In the genomic region with DNA sequence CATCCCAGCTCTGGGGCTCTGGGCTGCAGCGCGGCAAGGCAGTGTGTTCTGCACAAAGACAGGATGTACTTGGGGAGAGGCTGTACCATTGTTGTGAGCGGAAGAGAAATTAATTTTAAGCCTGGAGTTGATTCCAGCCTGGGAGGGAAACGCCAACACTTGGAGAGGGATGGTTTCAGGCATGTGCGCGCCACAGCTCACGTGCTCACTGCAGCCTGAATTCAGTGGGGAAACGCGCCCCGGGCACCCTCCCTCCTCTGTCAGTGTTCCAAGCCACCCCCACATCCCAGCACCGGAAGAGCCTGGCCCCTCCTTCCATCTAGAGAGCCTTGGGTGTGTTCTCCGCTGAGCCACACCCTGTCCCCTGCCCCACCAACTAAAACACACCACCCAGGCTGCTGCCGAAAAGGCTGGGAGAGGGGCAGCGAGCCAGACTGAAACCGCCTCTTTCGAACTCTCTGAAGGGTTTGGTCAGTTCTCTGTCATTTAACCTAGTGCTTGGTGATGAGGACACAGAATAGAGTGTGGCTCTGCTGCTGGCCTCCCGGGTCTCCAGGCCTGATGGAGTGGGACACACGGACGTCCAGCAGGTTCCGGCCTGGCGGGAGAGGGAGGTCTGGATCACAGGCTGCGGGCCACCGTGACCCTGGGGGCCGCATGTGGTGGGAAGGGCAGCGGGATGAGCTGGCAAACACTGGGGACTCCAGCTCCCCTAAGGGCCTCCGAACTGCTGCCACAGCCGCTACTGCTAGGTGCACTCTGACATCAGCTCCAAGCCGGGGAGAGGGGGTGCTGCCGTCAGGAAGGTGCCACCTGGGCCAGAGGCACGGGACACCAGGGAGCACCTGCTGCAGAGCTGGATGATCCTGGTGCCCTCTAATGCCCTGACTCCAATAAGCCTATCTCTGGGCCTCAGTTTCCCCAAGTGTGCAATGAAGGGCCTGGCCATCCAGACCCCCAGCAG, we compare ENCODE assay signal across 11 cellular contexts.
DNase-seq lines count a peak whose midpoint lies in the region; ATAC-seq and TF ChIP-seq lines count a peak whose summit lies in the region.
"Had no signal": no experiment of that assay in that cellular context is flagged by ENCODE, and none has a peak within 500 bp of the region (broad histone marks: within the 10 kb centered on the region; RNA-seq: fewer than 3 reads in every experiment).

No MANE protein-coding gene starts in this region.

- H3K36me3 Mint-ChIP-seq in progenitor cell of endocrine pancreas (ENCODE audit: insufficient read depth), result no peaks in the 10 kb centered on the region

- 26 to 65% methylated on average over 16 to 25 of the region's 30 CpGs for WGBS in thyroid gland, 2 donors
- 75 to 86% methylated on average over 26 to 27 of the region's 30 CpGs for WGBS in body of pancreas, 2 donors

- peak; percentile 36 for DNase-seq in NCI-H2107 treated with DMSO at 0.1 percent for 48 hours (lab: John Stamatoyannopoulos, UW; ENCODE audit: unreplicated experiment)
- peak in 33 of 56 donors; percentile 8 to 83 (median 43) for DNase-seq in amygdala (lab: John Stamatoyannopoulos, UW)
- peak; percentile 76 to 84 for DNase-seq in left colon
- peak; percentile 18 to 48 for DNase-seq in thyroid gland
- DNase-seq in GM10248 (ENCODE audit: extremely low spot score), result no peak
- no peak for DNase-seq in body of pancreas
- DNase-seq in progenitor cell of endocrine pancreas (ENCODE audit: low spot score, unreplicated experiment), result no peak
- DNase-seq: NCI-H446, trophoblast cell had no signal

- POLR2A ChIA-PET in GM10248 (lab: Yijun Ruan, JAX), result no interaction called here

- no peaks in the 10 kb centered on the region for H3K27me3 Mint-ChIP-seq in progenitor cell of endocrine pancreas

- no peaks in the 10 kb centered on the region for H3K9me3 Mint-ChIP-seq in progenitor cell of endocrine pancreas (ENCODE audit: low read depth)

- no peak overlapping the region for H3K4me3 ChIP-seq in thyroid gland (replicated peaks in 1 of 3)
- H3K4me3 ChIP-seq in body of pancreas, result no peak overlapping the region

- CTCF ChIA-PET in GM10248 (lab: Yijun Ruan, JAX), result no interaction called here

- H3K27ac ChIP-seq in thyroid gland (no peak overlapping the region), body of pancreas (no peak overlapping the region)
- H3K27ac ChIP-seq: KMS-11 had no signal

- H3K4me1 ChIP-seq in thyroid gland, result no peaks in the 10 kb centered on the region
- H3K4me1 ChIP-seq in body of pancreas, result peaks cover 4% of the 10 kb centered on the region

- ATAC-seq in left colon (peak; percentile 78), body of pancreas (no peak), GM18870 (IDR thresholded peaks at IDR 0.05; ENCODE audit: unreplicated experiment) (no peak)

- intact Hi-C loops in left colon (cut with DNase I, micrococcal nuclease), result no loop called here
- intact Hi-C loops in thyroid gland (cut with DNase I), result no loop called here
- intact Hi-C loops in body of pancreas (cut with DNase I), result no loop called here

- H3K4me3 Mint-ChIP-seq in progenitor cell of endocrine pancreas (ENCODE audit: low read depth), result no peak overlapping the region

- no peak overlapping the region for H3K27ac Mint-ChIP-seq in progenitor cell of endocrine pancreas

- TF ChIP-seq POLR2A in thyroid gland (IDR thresholded peaks at IDR 0.05) (no peak), body of pancreas (IDR thresholded peaks at IDR 0.05) (no peak)

- no peaks in the 10 kb centered on the region for H3K36me3 ChIP-seq in thyroid gland
- no peaks in the 10 kb centered on the region for H3K36me3 ChIP-seq in body of pancreas (replicated peaks in 1 of 2; ENCODE audit: insufficient read depth in 1 of 2, low read depth in 2 of 2)

- H3K27me3 ChIP-seq in thyroid gland, result no peaks in the 10 kb centered on the region
- H3K27me3 ChIP-seq in body of pancreas, result no peaks in the 10 kb centered on the region

- H3K9me3 ChIP-seq in thyroid gland, result no peaks in the 10 kb centered on the region
- no peaks in the 10 kb centered on the region for H3K9me3 ChIP-seq in body of pancreas

- peaks cover 3% of the 10 kb centered on the region for H3K4me1 Mint-ChIP-seq in progenitor cell of endocrine pancreas (ENCODE audit: low read depth)

- TF ChIP-seq CTCF in thyroid gland (IDR thresholded peaks at IDR 0.05) (no peak), GM10248 (IDR thresholded peaks at IDR 0.05; ENCODE audit: control extremely low read depth, extremely low read depth, low read depth, missing control alignments) (no peak), body of pancreas (IDR thresholded peaks at IDR 0.05) (no peak), progenitor cell of endocrine pancreas (IDR thresholded peaks at IDR 0.05; ENCODE audit: unreplicated experiment) (no peak)

Comparison
In these comparisons a context has a peak if more than half of its experiments do, and no peak if none do; other contexts are left out.
1. DNase-seq: peak in NCI-H2107 treated with DMSO at 0.1 percent for 48 hours (single experiment), amygdala (33 of 56), left colon (2 of 2) and thyroid gland (2 of 2); none in GM10248 (single experiment), body of pancreas (0 of 4) and progenitor cell of endocrine pancreas (single experiment).